ENCODE assay signal across 1 cellular context in the genomic region with DNA sequence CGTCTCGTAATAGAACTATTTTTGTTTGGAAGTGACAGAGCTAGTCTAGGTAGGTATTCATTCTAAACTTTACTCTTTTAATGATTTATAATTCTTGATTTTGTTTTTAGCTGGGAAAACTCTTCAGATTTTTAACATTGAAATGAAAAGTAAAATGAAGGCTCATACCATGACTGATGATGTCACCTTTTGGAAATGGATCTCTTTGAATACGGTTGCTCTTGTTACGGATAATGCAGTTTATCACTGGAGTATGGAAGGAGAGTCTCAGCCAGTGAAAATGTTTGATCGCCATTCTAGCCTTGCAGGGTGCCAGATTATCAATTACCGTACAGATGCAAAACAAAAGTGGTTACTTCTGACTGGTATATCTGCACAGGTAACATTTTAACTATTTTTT.
TF ChIP-seq lines count a peak whose summit lies in the region.

No MANE protein-coding gene starts in this region.

TF ChIP-seq in K562, 482 proteins besides CTCF, POLR2A, EP300 and RAD21 (continued from another document):
- TF ChIP-seq, protein P1, sequence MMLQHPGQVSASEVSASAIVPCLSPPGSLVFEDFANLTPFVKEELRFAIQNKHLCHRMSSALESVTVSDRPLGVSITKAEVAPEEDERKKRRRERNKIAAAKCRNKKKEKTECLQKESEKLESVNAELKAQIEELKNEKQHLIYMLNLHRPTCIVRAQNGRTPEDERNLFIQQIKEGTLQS (IDR thresholded peaks at IDR 0.05) = peak; percentile 63
- TF ChIP-seq, protein P1 (CRISPR knock-in tag; conservative IDR thresholded peaks at IDR 0.05) = no peak
TF ChIP-seq in K562: peak in this region for 1.
